Comparison of ENCODE assay signal across 1 cellular context in genomic region chr9:112334319-112334828, GRCh38.
TF ChIP-seq lines count a peak whose summit lies in the region.

No MANE protein-coding gene starts in this region.

TF ChIP-seq in K562, 482 proteins besides CTCF, POLR2A, EP300 and RAD21 (continued from another document):
- TF ChIP-seq, protein P1, sequence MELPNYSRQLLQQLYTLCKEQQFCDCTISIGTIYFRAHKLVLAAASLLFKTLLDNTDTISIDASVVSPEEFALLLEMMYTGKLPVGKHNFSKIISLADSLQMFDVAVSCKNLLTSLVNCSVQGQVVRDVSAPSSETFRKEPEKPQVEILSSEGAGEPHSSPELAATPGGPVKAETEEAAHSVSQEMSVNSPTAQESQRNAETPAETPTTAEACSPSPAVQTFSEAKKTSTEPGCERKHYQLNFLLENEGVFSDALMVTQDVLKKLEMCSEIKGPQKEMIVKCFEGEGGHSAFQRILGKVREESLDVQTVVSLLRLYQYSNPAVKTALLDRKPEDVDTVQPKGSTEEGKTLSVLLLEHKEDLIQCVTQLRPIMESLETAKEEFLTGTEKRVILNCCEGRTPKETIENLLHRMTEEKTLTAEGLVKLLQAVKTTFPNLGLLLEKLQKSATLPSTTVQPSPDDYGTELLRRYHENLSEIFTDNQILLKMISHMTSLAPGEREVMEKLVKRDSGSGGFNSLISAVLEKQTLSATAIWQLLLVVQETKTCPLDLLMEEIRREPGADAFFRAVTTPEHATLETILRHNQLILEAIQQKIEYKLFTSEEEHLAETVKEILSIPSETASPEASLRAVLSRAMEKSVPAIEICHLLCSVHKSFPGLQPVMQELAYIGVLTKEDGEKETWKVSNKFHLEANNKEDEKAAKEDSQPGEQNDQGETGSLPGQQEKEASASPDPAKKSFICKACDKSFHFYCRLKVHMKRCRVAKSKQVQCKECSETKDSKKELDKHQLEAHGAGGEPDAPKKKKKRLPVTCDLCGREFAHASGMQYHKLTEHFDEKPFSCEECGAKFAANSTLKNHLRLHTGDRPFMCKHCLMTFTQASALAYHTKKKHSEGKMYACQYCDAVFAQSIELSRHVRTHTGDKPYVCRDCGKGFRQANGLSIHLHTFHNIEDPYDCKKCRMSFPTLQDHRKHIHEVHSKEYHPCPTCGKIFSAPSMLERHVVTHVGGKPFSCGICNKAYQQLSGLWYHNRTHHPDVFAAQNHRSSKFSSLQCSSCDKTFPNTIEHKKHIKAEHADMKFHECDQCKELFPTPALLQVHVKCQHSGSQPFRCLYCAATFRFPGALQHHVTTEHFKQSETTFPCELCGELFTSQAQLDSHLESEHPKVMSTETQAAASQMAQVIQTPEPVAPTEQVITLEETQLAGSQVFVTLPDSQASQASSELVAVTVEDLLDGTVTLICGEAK (IDR thresholded peaks at IDR 0.05) = 0 out of 2 replicates have a peak, but pooled peaks have one; percentile 14
- TF ChIP-seq, protein P1 (CRISPR knock-in tag; IDR thresholded peaks at IDR 0.05) = no peak
- TF ChIP-seq KLF13 (tag; IDR thresholded peaks at IDR 0.05; ENCODE audit: borderline replicate concordance, low read depth) (no peak), KAT7 (CRISPR knock-in tag; IDR thresholded peaks at IDR 0.05; ENCODE audit: borderline replicate concordance) (no peak), SMARCB1 (IDR thresholded peaks at IDR 0.05; ENCODE audit: insufficient read length, low read depth) (no peak), SMARCA4 (IDR thresholded peaks at IDR 0.05) (0 out of 2 replicates have a peak, but pooled peaks have one; percentile 28), ZNF280A (IDR thresholded peaks at IDR 0.05; ENCODE audit: low read depth, partially characterized antibody) (no peak), MAZ (CRISPR knock-in tag; conservative IDR thresholded peaks at IDR 0.05 in 1 of 2, IDR thresholded peaks at IDR 0.05 in 1 of 2) (no peak), ZNF197 (CRISPR knock-in tag; IDR thresholded peaks at IDR 0.05; ENCODE audit: low read depth) (no peak), MAFK (IDR thresholded peaks at IDR 0.05; ENCODE audit: low read length) (no peak), ATF7 (IDR thresholded peaks at IDR 0.05) (peak; percentile 3; the same call in 1 of the 2 replicates), ZKSCAN1 (IDR thresholded peaks at IDR 0.05; ENCODE audit: low read depth, low read length) (peak; percentile 93), NR1H2 (CRISPR knock-in tag; IDR thresholded peaks at IDR 0.05) (no peak), ZNF780A (CRISPR knock-in tag; IDR thresholded peaks at IDR 0.05) (no peak), NONO (IDR thresholded peaks at IDR 0.05; ENCODE audit: low read depth in 2 of 2, low read length in 1 of 2) (no peak), ZNF354B (CRISPR knock-in tag; IDR thresholded peaks at IDR 0.05) (no peak), FOXJ3 (CRISPR knock-in tag; IDR thresholded peaks at IDR 0.05) (no peak), YBX1 (IDR thresholded peaks at IDR 0.05) (no peak), EP400 (IDR thresholded peaks at IDR 0.05) (0 out of 2 replicates have a peak, but pooled peaks have one; percentile 12), MLX (CRISPR knock-in tag; conservative IDR thresholded peaks at IDR 0.05) (no peak), DACH1 (IDR thresholded peaks at IDR 0.05; ENCODE audit: partially characterized antibody) (no peak), BMI1 (IDR thresholded peaks at IDR 0.05; ENCODE audit: low read length) (no peak), SMAD2 (IDR thresholded peaks at IDR 0.05; ENCODE audit: low read depth, low read length) (no peak), CXXC5 (CRISPR knock-in tag; IDR thresholded peaks at IDR 0.05) (no peak), ZNF274 (IDR thresholded peaks at IDR 0.05; ENCODE audit: borderline replicate concordance, low read depth, low read length) (no peak), NFATC3 (IDR thresholded peaks at IDR 0.05) (0 out of 2 replicates have a peak, but pooled peaks have one; percentile 28), IFI16 (CRISPR knock-in tag; IDR thresholded peaks at IDR 0.05) (no peak), TSC22D4 (tag; IDR thresholded peaks at IDR 0.05) (no peak)
- TF ChIP-seq, protein P2, sequence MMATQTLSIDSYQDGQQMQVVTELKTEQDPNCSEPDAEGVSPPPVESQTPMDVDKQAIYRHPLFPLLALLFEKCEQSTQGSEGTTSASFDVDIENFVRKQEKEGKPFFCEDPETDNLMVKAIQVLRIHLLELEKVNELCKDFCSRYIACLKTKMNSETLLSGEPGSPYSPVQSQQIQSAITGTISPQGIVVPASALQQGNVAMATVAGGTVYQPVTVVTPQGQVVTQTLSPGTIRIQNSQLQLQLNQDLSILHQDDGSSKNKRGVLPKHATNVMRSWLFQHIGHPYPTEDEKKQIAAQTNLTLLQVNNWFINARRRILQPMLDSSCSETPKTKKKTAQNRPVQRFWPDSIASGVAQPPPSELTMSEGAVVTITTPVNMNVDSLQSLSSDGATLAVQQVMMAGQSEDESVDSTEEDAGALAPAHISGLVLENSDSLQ (IDR thresholded peaks at IDR 0.05) = peak; percentile 57; the same call in 1 of the 2 replicates
- TF ChIP-seq, protein P3, sequence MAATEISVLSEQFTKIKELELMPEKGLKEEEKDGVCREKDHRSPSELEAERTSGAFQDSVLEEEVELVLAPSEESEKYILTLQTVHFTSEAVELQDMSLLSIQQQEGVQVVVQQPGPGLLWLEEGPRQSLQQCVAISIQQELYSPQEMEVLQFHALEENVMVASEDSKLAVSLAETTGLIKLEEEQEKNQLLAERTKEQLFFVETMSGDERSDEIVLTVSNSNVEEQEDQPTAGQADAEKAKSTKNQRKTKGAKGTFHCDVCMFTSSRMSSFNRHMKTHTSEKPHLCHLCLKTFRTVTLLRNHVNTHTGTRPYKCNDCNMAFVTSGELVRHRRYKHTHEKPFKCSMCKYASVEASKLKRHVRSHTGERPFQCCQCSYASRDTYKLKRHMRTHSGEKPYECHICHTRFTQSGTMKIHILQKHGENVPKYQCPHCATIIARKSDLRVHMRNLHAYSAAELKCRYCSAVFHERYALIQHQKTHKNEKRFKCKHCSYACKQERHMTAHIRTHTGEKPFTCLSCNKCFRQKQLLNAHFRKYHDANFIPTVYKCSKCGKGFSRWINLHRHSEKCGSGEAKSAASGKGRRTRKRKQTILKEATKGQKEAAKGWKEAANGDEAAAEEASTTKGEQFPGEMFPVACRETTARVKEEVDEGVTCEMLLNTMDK (IDR thresholded peaks at IDR 0.05; ENCODE audit: borderline replicate concordance, insufficient read depth, low read depth, low read length, poor library complexity, severe bottlenecking) = no peak
- TF ChIP-seq, protein P4, sequence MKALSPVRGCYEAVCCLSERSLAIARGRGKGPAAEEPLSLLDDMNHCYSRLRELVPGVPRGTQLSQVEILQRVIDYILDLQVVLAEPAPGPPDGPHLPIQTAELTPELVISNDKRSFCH (CRISPR knock-in tag; IDR thresholded peaks at IDR 0.05) = no peak
- TF ChIP-seq, protein P4 (tag; IDR thresholded peaks at IDR 0.05) = no peak
- TF ChIP-seq, protein P5, sequence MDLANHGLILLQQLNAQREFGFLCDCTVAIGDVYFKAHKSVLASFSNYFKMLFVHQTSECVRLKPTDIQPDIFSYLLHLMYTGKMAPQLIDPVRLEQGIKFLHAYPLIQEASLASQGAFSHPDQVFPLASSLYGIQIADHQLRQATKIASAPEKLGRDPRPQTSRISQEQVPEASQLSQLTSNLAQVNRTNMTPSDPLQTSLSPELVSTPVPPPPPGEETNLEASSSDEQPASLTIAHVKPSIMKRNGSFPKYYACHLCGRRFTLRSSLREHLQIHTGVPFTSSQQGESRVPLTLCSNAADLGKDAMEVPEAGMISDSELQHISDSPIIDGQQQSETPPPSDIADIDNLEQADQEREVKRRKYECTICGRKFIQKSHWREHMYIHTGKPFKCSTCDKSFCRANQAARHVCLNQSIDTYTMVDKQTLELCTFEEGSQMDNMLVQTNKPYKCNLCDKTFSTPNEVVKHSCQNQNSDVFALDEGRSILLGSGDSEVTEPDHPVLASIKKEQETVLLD (IDR thresholded peaks at IDR 0.05) = no peak
- TF ChIP-seq, protein P6, sequence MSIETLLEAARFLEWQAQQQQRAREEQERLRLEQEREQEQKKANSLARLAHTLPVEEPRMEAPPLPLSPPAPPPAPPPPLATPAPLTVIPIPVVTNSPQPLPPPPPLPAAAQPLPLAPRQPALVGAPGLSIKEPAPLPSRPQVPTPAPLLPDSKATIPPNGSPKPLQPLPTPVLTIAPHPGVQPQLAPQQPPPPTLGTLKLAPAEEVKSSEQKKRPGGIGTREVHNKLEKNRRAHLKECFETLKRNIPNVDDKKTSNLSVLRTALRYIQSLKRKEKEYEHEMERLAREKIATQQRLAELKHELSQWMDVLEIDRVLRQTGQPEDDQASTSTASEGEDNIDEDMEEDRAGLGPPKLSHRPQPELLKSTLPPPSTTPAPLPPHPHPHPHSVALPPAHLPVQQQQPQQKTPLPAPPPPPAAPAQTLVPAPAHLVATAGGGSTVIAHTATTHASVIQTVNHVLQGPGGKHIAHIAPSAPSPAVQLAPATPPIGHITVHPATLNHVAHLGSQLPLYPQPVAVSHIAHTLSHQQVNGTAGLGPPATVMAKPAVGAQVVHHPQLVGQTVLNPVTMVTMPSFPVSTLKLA (conservative IDR thresholded peaks at IDR 0.05) = peak in 1 of 2 experiments; percentile 9; a peak in 2 of 4 replicates
- TF ChIP-seq, protein P7, sequence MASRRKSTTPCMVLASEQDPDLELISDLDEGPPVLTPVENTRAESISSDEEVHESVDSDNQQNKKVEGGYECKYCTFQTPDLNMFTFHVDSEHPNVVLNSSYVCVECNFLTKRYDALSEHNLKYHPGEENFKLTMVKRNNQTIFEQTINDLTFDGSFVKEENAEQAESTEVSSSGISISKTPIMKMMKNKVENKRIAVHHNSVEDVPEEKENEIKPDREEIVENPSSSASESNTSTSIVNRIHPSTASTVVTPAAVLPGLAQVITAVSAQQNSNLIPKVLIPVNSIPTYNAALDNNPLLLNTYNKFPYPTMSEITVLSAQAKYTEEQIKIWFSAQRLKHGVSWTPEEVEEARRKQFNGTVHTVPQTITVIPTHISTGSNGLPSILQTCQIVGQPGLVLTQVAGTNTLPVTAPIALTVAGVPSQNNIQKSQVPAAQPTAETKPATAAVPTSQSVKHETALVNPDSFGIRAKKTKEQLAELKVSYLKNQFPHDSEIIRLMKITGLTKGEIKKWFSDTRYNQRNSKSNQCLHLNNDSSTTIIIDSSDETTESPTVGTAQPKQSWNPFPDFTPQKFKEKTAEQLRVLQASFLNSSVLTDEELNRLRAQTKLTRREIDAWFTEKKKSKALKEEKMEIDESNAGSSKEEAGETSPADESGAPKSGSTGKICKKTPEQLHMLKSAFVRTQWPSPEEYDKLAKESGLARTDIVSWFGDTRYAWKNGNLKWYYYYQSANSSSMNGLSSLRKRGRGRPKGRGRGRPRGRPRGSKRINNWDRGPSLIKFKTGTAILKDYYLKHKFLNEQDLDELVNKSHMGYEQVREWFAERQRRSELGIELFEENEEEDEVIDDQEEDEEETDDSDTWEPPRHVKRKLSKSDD (conservative IDR thresholded peaks at IDR 0.05; ENCODE audit: low read length) = no peak
